Comparison of ENCODE assay signal across 24 cellular contexts in genomic region chr3:61899700-61900462, GRCh38.
DNase-seq lines count a peak whose midpoint lies in the region; ATAC-seq, FAIRE-seq and TF ChIP-seq lines count a peak whose summit lies in the region.
"Had no signal": no experiment of that assay in that cellular context is flagged by ENCODE, and none has a peak within 500 bp of the region (broad histone marks: within the 10 kb centered on the region; RNA-seq: fewer than 3 reads in every experiment).

No MANE protein-coding gene starts in this region.

- H3K4me1 Mint-ChIP-seq in H9 (peaks cover 61 to 66% of the 10 kb centered on the region in 2 experiments), WTC11 (peaks cover 89% of the 10 kb centered on the region), nephron progenitor cell (peaks cover 63% of the 10 kb centered on the region)
- H3K4me1 Mint-ChIP-seq in activated CD4-positive, alpha-beta T cell treated with anti-CD3 and anti-CD28 coated beads for 36 hours, result peaks cover 7% of the 10 kb centered on the region
- H3K4me1 Mint-ChIP-seq: CD4-positive, alpha-beta memory T cell; T-helper 17 cell had no signal

- no peak overlapping the region for H2BK12ac ChIP-seq in H9 (ENCODE audit: insufficient read length, low read depth, low read length)

- no peak overlapping the region for H3K9ac ChIP-seq in H9 (ENCODE audit: extremely low read depth, insufficient read length, low read length)

- H3K4ac ChIP-seq in H9 (ENCODE audit: low read depth, low read length), result no peak overlapping the region

- no peak overlapping the region for H4K8ac ChIP-seq in H9 (replicated peaks; ENCODE audit: insufficient read length, low read depth, low read length)

- TF ChIP-seq CTCF in D721Med (IDR thresholded peaks at IDR 0.05; ENCODE audit: insufficient read depth, missing control alignments) (no peak), H9 (conservative IDR thresholded peaks at IDR 0.05) (no peak), WTC11 (IDR thresholded peaks at IDR 0.05) (no peak), nephron progenitor cell (IDR thresholded peaks at IDR 0.05) (no peak)

- ATAC-seq in WTC11 (no peak), GM18520 (IDR thresholded peaks at IDR 0.05; ENCODE audit: unreplicated experiment) (no peak)
- no peak for ATAC-seq in activated CD4-positive, alpha-beta T cell treated with anti-CD3 and anti-CD28 coated beads for 36 hours
- ATAC-seq: K562, T-helper 17 cell had no signal

- H3T11ph ChIP-seq in H9 (ENCODE audit: low read length), result no peak overlapping the region

- H4K91ac ChIP-seq in H9 (ENCODE audit: insufficient read length, low read depth, low read length), result no peak overlapping the region

- peaks cover 21% of the 10 kb centered on the region; the same call in 1 of the 2 replicates for H3K4me1 ChIP-seq in H9 (ENCODE audit: insufficient read depth, low read length)

- no peak overlapping the region for H3K14ac ChIP-seq in H9 (ENCODE audit: insufficient read depth, low read length)

- H4K5ac ChIP-seq in H9 (ENCODE audit: insufficient read length, low read depth, low read length), result no peak overlapping the region

- H3K27ac Mint-ChIP-seq in H9 (peak overlapping the region; percentile 2 to 49 (median 7); a peak in 2 of 7 replicates), WTC11 (peak overlapping the region; percentile 21; the same call in 1 of the 2 replicates), nephron progenitor cell (peak overlapping the region; percentile 74)
- H3K27ac Mint-ChIP-seq in activated CD4-positive, alpha-beta T cell treated with anti-CD3 and anti-CD28 coated beads for 36 hours, result no peak overlapping the region
- H3K27ac Mint-ChIP-seq: HFFc6, T-helper 17 cell had no signal

- H3K9me3 ChIP-seq in H9 (ENCODE audit: control insufficient read depth, low read depth, low read length), result no peaks in the 10 kb centered on the region
- H3K9me3 ChIP-seq: Caco-2, Peyer's patch had no signal

- DNase-seq in D721Med (ENCODE audit: insufficient read length, low spot score) (no peak), H9 (no peak), WTC11 (ENCODE audit: low spot score) (no peak), nephron progenitor cell (no peak), SHP77 treated with DMSO at 0.1 percent for 48 hours (lab: John Stamatoyannopoulos, UW) (no peak)
- DNase-seq in activated CD4-positive, alpha-beta T cell treated with anti-CD3 and anti-CD28 coated beads for 36 hours, result no peak
- DNase-seq: C1 segment of cervical spinal cord; Caco-2; CD4-positive, alpha-beta memory T cell; DMS 273 treated with DMSO at 0.1 percent for 48 hours; DMS79 treated with DMSO at 0.1 percent for 48 hours; HFFc6; Kasumi-1; NCI-H1694 treated with DMSO at 0.1 percent for 48 hours; NCI-H446; NCI-H524 treated with DMSO at 0.1 percent for 48 hours; Peyer's patch; SIG-M5; T-helper 17 cell had no signal

- peaks cover 16% of the 10 kb centered on the region for H3K79me2 ChIP-seq in H9 (ENCODE audit: insufficient read depth, low read length)

- no peak overlapping the region for H2BK20ac ChIP-seq in H9 (ENCODE audit: low read depth, low read length, poor library complexity, severe bottlenecking)

- no peak overlapping the region for H3K4me3 Mint-ChIP-seq in H9
- no peak overlapping the region for H3K4me3 Mint-ChIP-seq in WTC11
- no peak overlapping the region for H3K4me3 Mint-ChIP-seq in nephron progenitor cell
- no peak overlapping the region for H3K4me3 Mint-ChIP-seq in activated CD4-positive, alpha-beta T cell treated with anti-CD3 and anti-CD28 coated beads for 36 hours
- H3K4me3 Mint-ChIP-seq: CD4-positive, alpha-beta memory T cell; HFFc6; T-helper 17 cell had no signal

- H4K20me1 ChIP-seq in H9 (ENCODE audit: control insufficient read depth, insufficient read depth, insufficient read length), result no peaks in the 10 kb centered on the region

- H3K23me2 ChIP-seq in H9 (ENCODE audit: insufficient read length, low read depth, low read length, poor library complexity, severe bottlenecking), result no peaks in the 10 kb centered on the region

- no peak overlapping the region for H2AFZ ChIP-seq in H9 (ENCODE audit: low read length)

- no peak overlapping the region for H3K18ac ChIP-seq in H9 (ENCODE audit: insufficient read length, low read depth, low read length)

- intact Hi-C loops in activated CD4-positive, alpha-beta T cell treated with anti-CD3 and anti-CD28 coated beads for 36 hours (cut with DNase I, micrococcal nuclease), result no loop called here

- no peak overlapping the region for H3K56ac ChIP-seq in H9 (ENCODE audit: insufficient read length, low read depth, low read length)

- H3K27me3 ChIP-seq in H9 (ENCODE audit: insufficient read depth, low read length), result no peaks in the 10 kb centered on the region
- H3K27me3 ChIP-seq: Peyer's patch had no signal

- FAIRE-seq in D721Med (lab: Jason Lieb, UNC), result peak; percentile 51
- FAIRE-seq: GM12892, GM19239, K562 had no signal

- no peak overlapping the region for H2AK5ac ChIP-seq in H9 (ENCODE audit: insufficient read length, low read length)

- no peaks in the 10 kb centered on the region; the same call in 1 of the 2 replicates for H3K27me3 Mint-ChIP-seq in H9 (ENCODE audit: low read depth)
- H3K27me3 Mint-ChIP-seq in WTC11 (ENCODE audit: low read depth), result no peaks in the 10 kb centered on the region
- no peaks in the 10 kb centered on the region for H3K27me3 Mint-ChIP-seq in nephron progenitor cell (ENCODE audit: low read depth, poor library complexity)
- peaks cover 8% of the 10 kb centered on the region for H3K27me3 Mint-ChIP-seq in activated CD4-positive, alpha-beta T cell treated with anti-CD3 and anti-CD28 coated beads for 36 hours
- H3K27me3 Mint-ChIP-seq: CD4-positive, alpha-beta memory T cell; T-helper 17 cell had no signal

- no peak overlapping the region for H3K23ac ChIP-seq in H9 (ENCODE audit: insufficient read length, low read depth, low read length)

- no peak overlapping the region for H2BK15ac ChIP-seq in H9 (ENCODE audit: low read depth, low read length)

- no peak overlapping the region for H2BK5ac ChIP-seq in H9 (ENCODE audit: insufficient read length, low read length)

- CTCF ChIA-PET in WTC11 (lab: Charles Lee), result interaction anchor here (0.7 to 1.2 kb wide), 2 partner anchors 18 to 335 kb away, joined by 3 to 4 read pairs; no protein-coding TSS in a partner anchor
- CTCF ChIA-PET in activated CD4-positive, alpha-beta T cell treated with anti-CD3 and anti-CD28 coated beads for 36 hours (lab: Charles Lee), result no interaction called here

- no peak overlapping the region for H3K27ac ChIP-seq in H9 (ENCODE audit: insufficient read length, low read depth, low read length)
- H3K27ac ChIP-seq: Peyer's patch, SK-N-MC had no signal

- H3K9me3 Mint-ChIP-seq in H9 (no peaks in the 10 kb centered on the region), WTC11 (no peaks in the 10 kb centered on the region), nephron progenitor cell (no peaks in the 10 kb centered on the region)
- H3K9me3 Mint-ChIP-seq in activated CD4-positive, alpha-beta T cell treated with anti-CD3 and anti-CD28 coated beads for 36 hours (ENCODE audit: low read depth), result no peaks in the 10 kb centered on the region
- H3K9me3 Mint-ChIP-seq: HFFc6 had no signal

- WGBS in H9 (ENCODE audit: extremely low coverage, insufficient read length, low lambda C conversion rate), result no CpG with 5 or more reads among the region's 9 CpGs

- peaks cover 6% of the 10 kb centered on the region for H3K79me1 ChIP-seq in H9 (ENCODE audit: insufficient read depth, low read depth, low read length, poor library complexity, severe bottlenecking)

- no peak overlapping the region for H2BK120ac ChIP-seq in H9 (ENCODE audit: low read depth, low read length, poor library complexity, severe bottlenecking)

- H3K36me3 Mint-ChIP-seq in H9 (ENCODE audit: insufficient read depth in 1 of 3, low read depth in 3 of 3) (no peaks in the 10 kb centered on the region), WTC11 (no peaks in the 10 kb centered on the region), nephron progenitor cell (ENCODE audit: low read depth) (peaks cover 17% of the 10 kb centered on the region)
- H3K36me3 Mint-ChIP-seq in activated CD4-positive, alpha-beta T cell treated with anti-CD3 and anti-CD28 coated beads for 36 hours (ENCODE audit: low read depth), result no peaks in the 10 kb centered on the region
- H3K36me3 Mint-ChIP-seq: CD4-positive, alpha-beta memory T cell had no signal

- no peak overlapping the region for H3K4me2 ChIP-seq in H9 (ENCODE audit: insufficient read depth, insufficient read length, low read length)

- POLR2A ChIA-PET in WTC11 (lab: Charles Lee), result no interaction called here
- POLR2A ChIA-PET in activated CD4-positive, alpha-beta T cell treated with anti-CD3 and anti-CD28 coated beads for 36 hours (lab: Charles Lee), result no interaction called here

TF ChIP-seq in WTC11, 78 proteins besides CTCF, POLR2A, EP300 and RAD21 (continues in another document):
- TF ChIP-seq CDX4 (CRISPR knock-in tag; IDR thresholded peaks at IDR 0.05; ENCODE audit: borderline replicate concordance), result no peak
- no peak for TF ChIP-seq SOX15 (CRISPR knock-in tag; IDR thresholded peaks at IDR 0.05)
- no peak for TF ChIP-seq ZNF232 (CRISPR knock-in tag; IDR thresholded peaks at IDR 0.05)
- no peak for TF ChIP-seq NR1H2 (CRISPR knock-in tag; IDR thresholded peaks at IDR 0.05)
- TF ChIP-seq AR (CRISPR knock-in tag; IDR thresholded peaks at IDR 0.05), result no peak
